ENCODE assay signal across 26 cellular contexts in genomic region chr12:130391186-130391585, GRCh38. TPM values are rescaled to one million over a fixed set of nuclear protein-coding genes. Genes with fewer than 3 reads are reported as not detected.
"Had no signal": no experiment of that assay in that cellular context is flagged by ENCODE, and none has a peak within 500 bp of the region (broad histone marks: within the 10 kb centered on the region; RNA-seq: fewer than 3 reads in every experiment).

No MANE protein-coding gene starts in this region.

- H3K4me2 ChIP-seq: KMS-11 had no signal

- H3K4me3 ChIP-seq: K562, SJCRH30, SK-N-MC had no signal

- DNase-seq: Kasumi-1, MM.1S, NCI-H1092 treated with DMSO at 0.1 percent for 48 hours, NCI-H1436, NCI-H187, NCI-H2029, NCI-H2081 treated with DMSO at 0.1 percent for 48 hours, NCI-H2171, NCI-H226, NCI-H446, NCI-H510A, NCI-H524 treated with DMSO at 0.1 percent for 48 hours, NCI-H69, NCI-H774, PC-3, SHP77, SJCRH30, T-helper 1 cell had no signal

- H3K36me3 ChIP-seq: SJCRH30 had no signal

- H3K4me1 ChIP-seq: SJCRH30 had no signal

- H3K27ac ChIP-seq: HL-60, KMS-11, RWPE1, SJCRH30, SK-N-MC had no signal

- ATAC-seq: K562, Panc1, PC-3 had no signal

- H3K27me3 ChIP-seq: SJCRH30 had no signal

- H3K9ac ChIP-seq: KMS-11 had no signal

- H3K9me3 ChIP-seq: SJCRH30 had no signal

RNA-seq across cellular contexts. Expression of gene PIWIL1, which starts 53.5 kb away (rescaled TPM):
- total RNA-seq: K562, M059J, PC-3, SJCRH30 had no signal
- polyA plus RNA-seq: IgD-negative memory B cell, K562 had no signal
